8 cellular contexts compared by ENCODE assay signal in genomic region chr21:43718872-43719747, GRCh38. TPM values are rescaled to one million over a fixed set of nuclear protein-coding genes. Genes with fewer than 3 reads are reported as not detected.
DNase-seq lines count a peak whose midpoint lies in the region; ATAC-seq and TF ChIP-seq lines count a peak whose summit lies in the region.

TSS of gene PDXK (plus strand) at chr21:43719129. CDS start at chr21:43719295, 166 bp downstream.

- peaks cover 13% of the 10 kb centered on the region for H3K27me3 Mint-ChIP-seq in nephron (ENCODE audit: low read depth)

- TF ChIP-seq CTCF in nephron (IDR thresholded peaks at IDR 0.05; ENCODE audit: unreplicated experiment in 3 of 3), result no peak

- no peaks in the 10 kb centered on the region for H3K9me3 Mint-ChIP-seq in nephron

- H3K4me1 ChIP-seq in HUES64 (ENCODE audit: insufficient read depth, low read length), result peaks cover 5% of the 10 kb centered on the region; the same call in 1 of the 2 replicates

- DNase-seq in DMS153 treated with DMSO at 0.1 percent for 48 hours (lab: John Stamatoyannopoulos, UW; ENCODE audit: unreplicated experiment), result peak; percentile 50
- peak; percentile 78 for DNase-seq in RPMI7951 (ENCODE audit: low read depth)
- DNase-seq in activated T-helper 9 cell treated with anti-CD3 and anti-CD28 coated beads, Interleukin-2, amount 50 U/mL, for 16 hours (ENCODE audit: low read depth), result peak; percentile 64
- DNase-seq in fibroblast of peridontal ligament (ENCODE audit: extremely low read depth), result peak; percentile 67
- peak; percentile 84 for DNase-seq in stimulated activated naive CD8-positive, alpha-beta T cell treated with anti-CD3 and anti-CD28 coated beads, Interleukin-15, Interleukin-2, amounts not matched to agents 100 U/mL and 50 U/mL, for 24 hours

- H3K4me3 ChIP-seq in HUES64 (ENCODE audit: low read length), result peak within 1 kb of the TSS; percentile 95

- H3K27ac Mint-ChIP-seq in nephron, result peak within 1 kb of the TSS in 1 of 3 experiments; percentile 70

- under 1% methylated on average over 117 of the region's 117 CpGs for WGBS in HUES64

- no peaks in the 10 kb centered on the region for H3K9me3 ChIP-seq in HUES64 (ENCODE audit: insufficient read depth, low read depth, low read length)

- H3K36me3 ChIP-seq in HUES64 (ENCODE audit: insufficient read depth, low read length), result peaks cover 8% of the 10 kb centered on the region; the same call in 1 of the 2 replicates

- H3K36me3 Mint-ChIP-seq in nephron (ENCODE audit: low read depth), result no peaks in the 10 kb centered on the region

- H3K27ac ChIP-seq in HUES64 (ENCODE audit: low read depth, low read length), result peak within 1 kb of the TSS; percentile 74

- peaks cover 10% of the 10 kb centered on the region for H3K27me3 ChIP-seq in HUES64 (ENCODE audit: insufficient read depth, low read length)

- H3K4me1 Mint-ChIP-seq in nephron, result peaks cover 7% of the 10 kb centered on the region

- H3K4me3 Mint-ChIP-seq in nephron, result peak within 1 kb of the TSS; percentile 87 to 89 (median 88)

- peak; percentile 56 for ATAC-seq in GM21423 (IDR thresholded peaks at IDR 0.05; ENCODE audit: unreplicated experiment)
- ATAC-seq in stimulated activated naive CD8-positive, alpha-beta T cell treated with anti-CD3 and anti-CD28 coated beads, Interleukin-15, Interleukin-2, amounts not matched to agents 100 U/mL and 50 U/mL, for 24 hours, result peak; percentile 83

- peak within 1 kb of the TSS; percentile 87 for H3K9ac ChIP-seq in HUES64 (ENCODE audit: low read depth, low read length)

RNA-seq across cellular contexts. Expression of gene PDXK, which starts in this region (rescaled TPM):
- 31.3 TPM for polyA plus RNA-seq in HUES64 (2013, experiment 1 of 2)
- polyA plus RNA-seq in HUES64 (2013, experiment 2 of 2), result 38.0 TPM
- total RNA-seq in RPMI7951 (2014; rRNA removed; shearing (Covaris generic)), result 41.3 and 41.8 TPM in 2 replicates

Comparison
In these comparisons a context has a peak if more than half of its experiments do, and no peak if none do; other contexts are left out.
1. Peak in every context shown above with its lines: DNase-seq, ATAC-seq, H3K4me3 ChIP-seq and H3K27ac ChIP-seq.